Comparison of ENCODE assay signal across 22 cellular contexts in the genomic region with DNA sequence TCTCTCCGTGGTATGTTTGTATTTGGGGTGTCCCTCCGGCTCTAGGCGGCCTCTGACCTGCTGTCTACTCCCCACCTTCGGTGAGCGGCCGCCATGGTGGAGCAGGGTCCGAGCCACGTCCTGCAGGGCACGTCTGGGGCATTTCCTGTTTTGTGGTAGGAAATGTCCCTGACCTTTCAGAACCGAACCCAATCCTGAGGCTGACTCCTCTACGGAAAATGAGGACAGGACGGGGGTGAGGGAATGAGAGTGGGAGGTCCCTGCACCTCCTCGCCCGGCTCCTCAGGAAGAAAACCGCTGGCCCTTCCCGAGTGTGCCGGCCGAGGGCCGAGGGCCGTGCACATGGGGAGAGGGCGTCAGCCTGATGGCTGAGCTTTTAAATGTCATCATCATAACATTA. TPM values are rescaled to one million over a fixed set of nuclear protein-coding genes. Genes with fewer than 3 reads are reported as not detected.
DNase-seq lines count a peak whose midpoint lies in the region; ATAC-seq and TF ChIP-seq lines count a peak whose summit lies in the region.
"Had no signal": no experiment of that assay in that cellular context is flagged by ENCODE, and none has a peak within 500 bp of the region (broad histone marks: within the 10 kb centered on the region; RNA-seq: fewer than 3 reads in every experiment).

No MANE protein-coding gene starts in this region.

- peak in 1 of 3 donors; percentile 38 for DNase-seq in right cardiac atrium
- DNase-seq in left ventricle myocardium superior, result no peak
- no peak for DNase-seq in endodermal cell
- no peak for DNase-seq in upper lobe of right lung
- no peak for DNase-seq in KBM-7
- no peak for DNase-seq in NCI-H1417 (lab: John Stamatoyannopoulos, UW)
- DNase-seq: activated CD4-positive, alpha-beta T cell treated with anti-CD3 and anti-CD28 coated beads, Interleukin-2, amount 50 U/mL, for 4 hours; activated CD8-positive, alpha-beta memory T cell treated with anti-CD3 and anti-CD28 coated beads, Interleukin-2, amount 50 U/mL, for 4 hours; amniotic stem cell; BE2C; COR-L47; HCEC 1CT; hippocampal formation; NCI-H1694; NCI-H2227 treated with DMSO at 0.1 percent for 48 hours; stimulated activated CD4-positive, alpha-beta T cell treated with anti-CD3 and anti-CD28 coated beads, Interleukin-15, amount 100 ng/mL, for 24 hours; T-helper 9 cell had no signal

- TF ChIP-seq CTCF in endodermal cell (conservative IDR thresholded peaks at IDR 0.05) (no peak), nephron (IDR thresholded peaks at IDR 0.05; ENCODE audit: unreplicated experiment in 3 of 3) (no peak), upper lobe of right lung (IDR thresholded peaks at IDR 0.05) (no peak)

- H3K36me3 Mint-ChIP-seq in endodermal cell (ENCODE audit: low read depth), result peaks cover 78% of the 10 kb centered on the region
- H3K36me3 Mint-ChIP-seq in nephron (ENCODE audit: low read depth), result peaks cover 74% of the 10 kb centered on the region

- no peak overlapping the region for H3K9ac ChIP-seq in endodermal cell (ENCODE audit: extremely low read depth, low read length, poor library complexity, severe bottlenecking)

- H3K4me1 ChIP-seq in right cardiac atrium (ENCODE audit: control insufficient read depth, insufficient read depth, low read length) (peaks cover 9% of the 10 kb centered on the region), endodermal cell (ENCODE audit: control insufficient read depth, insufficient read depth, low read length) (no peaks in the 10 kb centered on the region), upper lobe of right lung (peaks cover 30% of the 10 kb centered on the region)
- H3K4me1 ChIP-seq: BE2C had no signal

- no peaks in the 10 kb centered on the region for H3K27me3 ChIP-seq in right cardiac atrium (ENCODE audit: control insufficient read depth, insufficient read depth)
- H3K27me3 ChIP-seq in endodermal cell (ENCODE audit: control insufficient read depth, insufficient read depth, low read length, poor library complexity, severe bottlenecking), result no peaks in the 10 kb centered on the region
- no peaks in the 10 kb centered on the region for H3K27me3 ChIP-seq in upper lobe of right lung
- H3K27me3 ChIP-seq: BE2C, right atrium auricular region had no signal

- no peaks in the 10 kb centered on the region for H3K4me1 Mint-ChIP-seq in endodermal cell
- peaks cover 39% of the 10 kb centered on the region for H3K4me1 Mint-ChIP-seq in nephron

- H3K9me3 Mint-ChIP-seq in endodermal cell (peaks cover 2% of the 10 kb centered on the region), nephron (no peaks in the 10 kb centered on the region)

- 71% methylated on average over 21 of the region's 21 CpGs for WGBS in right cardiac atrium
- 88 to 92% methylated on average over 9 to 21 of the region's 21 CpGs for WGBS in endodermal cell (ENCODE audit: insufficient coverage in 1 of 2, insufficient read length in 1 of 2), 2 experiments

- H3K4me3 Mint-ChIP-seq in endodermal cell, result no peak overlapping the region
- H3K4me3 Mint-ChIP-seq in nephron, result no peak overlapping the region

- H3K27ac Mint-ChIP-seq in endodermal cell (peak overlapping the region; percentile 83), nephron (peak overlapping the region in 2 of 3 experiments; percentile 35 to 43)

- no peak overlapping the region for H3K4me3 ChIP-seq in right cardiac atrium (ENCODE audit: low read length)
- H3K4me3 ChIP-seq in endodermal cell (ENCODE audit: low read length), result no peak overlapping the region
- H3K4me3 ChIP-seq in upper lobe of right lung, result no peak overlapping the region
- H3K4me3 ChIP-seq: K562, right atrium auricular region had no signal

- H3K27ac ChIP-seq in right cardiac atrium (ENCODE audit: low read length), result peak overlapping the region; percentile 23
- H3K27ac ChIP-seq in endodermal cell (ENCODE audit: low read depth, low read length), result no peak overlapping the region
- H3K27ac ChIP-seq in upper lobe of right lung, result peak overlapping the region; percentile 52
- H3K27ac ChIP-seq: epithelial cell of prostate, right atrium auricular region had no signal

- ATAC-seq in right cardiac atrium (peak in 1 of 2 donors; percentile 8), left ventricle myocardium superior (no peak), upper lobe of right lung (no peak), GM21528 (IDR thresholded peaks at IDR 0.05; ENCODE audit: low FRiP score, unreplicated experiment) (no peak)
- ATAC-seq: K562 had no signal

- no peaks in the 10 kb centered on the region for H3K27me3 Mint-ChIP-seq in endodermal cell (ENCODE audit: insufficient read depth)
- no peaks in the 10 kb centered on the region for H3K27me3 Mint-ChIP-seq in nephron (ENCODE audit: low read depth)

- H3K36me3 ChIP-seq in endodermal cell (ENCODE audit: control insufficient read depth, insufficient read depth, low read length) (peaks cover 75% of the 10 kb centered on the region), upper lobe of right lung (peaks cover 53% of the 10 kb centered on the region)

- intact Hi-C loops in right cardiac atrium (cut with DNase I), result no loop called here
- intact Hi-C loops in left ventricle myocardium superior (cut with micrococcal nuclease), result no loop called here
- intact Hi-C loops in upper lobe of right lung (cut with DNase I), result no loop called here

- in situ Hi-C loops in KBM-7 (cut with MboI; ENCODE audit: low pct_unique_long_range_greater_than_20kb, low sequenced_read_pairs), result no loop called here

- H3K9me3 ChIP-seq in right cardiac atrium (ENCODE audit: control insufficient read depth, low read length) (no peaks in the 10 kb centered on the region), endodermal cell (ENCODE audit: control insufficient read depth, low read length) (no peaks in the 10 kb centered on the region), upper lobe of right lung (no peaks in the 10 kb centered on the region)
- H3K9me3 ChIP-seq: BE2C, right atrium auricular region had no signal

RNA-seq across cellular contexts. Expression of a gene that starts 45.8 kb away (rescaled TPM):
- total RNA-seq in right cardiac atrium (10 to 100 TPM; 43.8 to 49.2 (median 45.8) TPM), left ventricle myocardium superior (37.3 TPM), endodermal cell (10 to 100 TPM; 75.3 to 79.1 TPM), upper lobe of right lung (65.1 TPM)
- polyA plus RNA-seq in right cardiac atrium, result 37.0 TPM
- 79.0 TPM for polyA plus RNA-seq in endodermal cell (2013, experiment 1 of 2)
- 79.4 TPM for polyA plus RNA-seq in endodermal cell (2013, experiment 2 of 2)
